Comparison of ENCODE assay signal across 7 cellular contexts in genomic region chr2:97797355-97797754, GRCh38.
"Had no signal": no experiment of that assay in that cellular context is flagged by ENCODE, and none has a peak within 500 bp of the region (broad histone marks: within the 10 kb centered on the region; RNA-seq: fewer than 3 reads in every experiment).

No MANE protein-coding gene starts in this region.

- H3K27ac ChIP-seq: HL-60 had no signal

- H3K4me1 Mint-ChIP-seq: GM23338, H9 had no signal

- H3K27ac Mint-ChIP-seq: GM23338, H9 had no signal

- H2AFZ ChIP-seq: GM23338 had no signal

- DNase-seq: H9, HCEC 1CT, KG1 had no signal

- ATAC-seq: GM23338, HepG2, K562 had no signal

- H3K4me2 ChIP-seq: GM23338 had no signal

- H3K4me3 ChIP-seq: GM23338, K562 had no signal

- H3K4me3 Mint-ChIP-seq: GM23338, H9 had no signal

- H3K9me3 Mint-ChIP-seq: GM23338, H9 had no signal
